Comparison of ENCODE assay signal across 29 cellular contexts in the genomic region with DNA sequence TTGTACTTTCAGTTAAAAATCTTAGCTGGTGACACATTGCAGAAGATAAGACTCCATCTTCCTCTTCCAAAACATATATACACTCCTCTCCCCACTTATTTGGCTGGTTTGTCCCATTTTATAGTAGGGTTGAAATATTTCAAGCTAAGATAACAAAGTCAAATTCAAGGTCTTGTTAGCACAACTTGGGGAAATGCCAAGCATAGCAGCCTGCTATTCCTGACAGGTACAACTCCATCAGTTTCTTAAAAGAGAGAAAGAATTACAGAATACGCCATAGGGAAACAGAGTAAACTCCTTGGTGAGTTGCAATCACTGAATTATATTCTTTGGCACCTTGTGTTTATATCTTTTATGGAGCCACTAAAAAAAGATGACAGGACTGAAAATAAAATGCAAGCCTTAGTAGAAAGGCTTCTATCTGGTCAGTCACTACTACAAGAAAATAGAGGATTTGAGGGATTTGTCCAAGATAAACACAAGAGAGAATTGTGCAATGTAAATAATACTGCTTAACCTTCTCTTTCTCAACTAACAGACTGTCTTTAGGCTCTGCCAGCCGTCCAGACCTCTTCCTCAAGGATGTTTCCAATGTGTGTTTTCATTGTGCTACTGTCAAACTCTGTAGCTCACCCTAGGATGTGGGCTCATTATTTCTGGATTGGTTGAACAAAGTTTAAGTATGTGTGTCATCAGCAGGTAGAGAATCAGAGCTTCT.
DNase-seq lines count a peak whose midpoint lies in the region; ATAC-seq and TF ChIP-seq lines count a peak whose summit lies in the region.
"Had no signal": no experiment of that assay in that cellular context is flagged by ENCODE, and none has a peak within 500 bp of the region (broad histone marks: within the 10 kb centered on the region; RNA-seq: fewer than 3 reads in every experiment).

No MANE protein-coding gene starts in this region.

- TF ChIP-seq CTCF in BE2C (IDR thresholded peaks at IDR 0.05; ENCODE audit: low read depth, low read length), result no peak

- no peak overlapping the region for H4K8ac ChIP-seq in mesenchymal stem cell (ENCODE audit: low read length)

- no peak overlapping the region for H3K4me2 ChIP-seq in mesenchymal stem cell (ENCODE audit: low read length, poor library complexity, severe bottlenecking)

- H2BK120ac ChIP-seq in mesenchymal stem cell (ENCODE audit: low read depth, low read length), result no peak overlapping the region

- no peak overlapping the region for H2AFZ ChIP-seq in mesenchymal stem cell (ENCODE audit: low read depth, low read length)

- no peaks in the 10 kb centered on the region for H3K27me3 ChIP-seq in mesenchymal stem cell (ENCODE audit: control insufficient read depth in 1 of 2, insufficient read depth in 1 of 2, low read length in 2 of 2)
- H3K27me3 ChIP-seq in BE2C, result no peaks in the 10 kb centered on the region
- H3K27me3 ChIP-seq: esophagus squamous epithelium, stomach had no signal

- H3K9me3 ChIP-seq in mesenchymal stem cell (ENCODE audit: control insufficient read depth, low read length), result no peaks in the 10 kb centered on the region
- H3K9me3 ChIP-seq in BE2C, result no peaks in the 10 kb centered on the region

- H3K18ac ChIP-seq in mesenchymal stem cell (ENCODE audit: low read depth in 1 of 2, low read length in 2 of 2), result no peak overlapping the region

- no peak for ATAC-seq in HG02938 (IDR thresholded peaks at IDR 0.05; ENCODE audit: unreplicated experiment)
- ATAC-seq: naive thymus-derived CD4-positive, alpha-beta T cell had no signal

- no peaks in the 10 kb centered on the region for H3K4me1 ChIP-seq in mesenchymal stem cell (ENCODE audit: control insufficient read depth, insufficient read depth, low read depth, low read length)
- no peaks in the 10 kb centered on the region for H3K4me1 ChIP-seq in BE2C
- H3K4me1 ChIP-seq: esophagus squamous epithelium, stomach had no signal

- no peak overlapping the region for H3K23ac ChIP-seq in mesenchymal stem cell (ENCODE audit: low read length in 2 of 2)

- H3K4me3 ChIP-seq in mesenchymal stem cell (ENCODE audit: insufficient read depth in 1 of 2, low read depth in 1 of 2, low read length in 2 of 2), result no peak overlapping the region
- no peak overlapping the region for H3K4me3 ChIP-seq in BE2C (ENCODE audit: low read depth, low read length)
- H3K4me3 ChIP-seq: esophagus squamous epithelium, skin epidermis, stomach had no signal

- DNase-seq in AG08395 (ENCODE audit: low spot score) (peak; percentile 15), LHCN-M2 (ENCODE audit: low read depth) (peak; percentile 46), dedifferentiated amniotic fluid mesenchymal stem cell (ENCODE audit: extremely low spot score) (peak; percentile 24), mesenchymal stem cell (peak; percentile 80), D341Med (ENCODE audit: low spot score) (no peak), BE2C (no peak), midbrain (lab: John Stamatoyannopoulos, UW) (no peak)
- DNase-seq: activated CD4-positive, alpha-beta T cell treated with anti-CD3 and anti-CD28 coated beads, Interleukin-2, amount 10 ng/mL, durations not matched to agents 7 days and 5 days; activated CD8-positive, alpha-beta memory T cell treated with anti-CD3 and anti-CD28 coated beads, Interleukin-2, amount 50 U/mL, for 4 hours; activated effector memory CD4-positive, alpha-beta T cell treated with anti-CD3 and anti-CD28 coated beads, Interleukin-2, amount 50 U/mL, for 16 hours; amniotic stem cell; CD8-positive, alpha-beta memory T cell; cerebellar nuclear complex; DMS79 treated with DMSO at 0.1 percent for 48 hours; effector memory CD4-positive, alpha-beta T cell; esophagus squamous epithelium; hippocampal formation; islet precursor cell; mammary epithelial cell; naive thymus-derived CD4-positive, alpha-beta T cell; NCI-H1105; NCI-H2107; NCI-H526 treated with DMSO at 0.1 percent for 48 hours; SIG-M5; stimulated activated CD4-positive, alpha-beta T cell treated with anti-CD3 and anti-CD28 coated beads, Interleukin-2, amount 100 ng/mL, for 48 hours; stomach; T-helper 1 cell had no signal

- H2BK5ac ChIP-seq in mesenchymal stem cell (ENCODE audit: low read depth, low read length, poor library complexity, severe bottlenecking), result no peak overlapping the region

- no peak overlapping the region for H3K14ac ChIP-seq in mesenchymal stem cell (ENCODE audit: low read length in 2 of 2)

- no peak overlapping the region for H2AK5ac ChIP-seq in mesenchymal stem cell (ENCODE audit: low read length, severe bottlenecking)

- H3K4ac ChIP-seq in mesenchymal stem cell (ENCODE audit: low read depth in 1 of 2, low read length in 2 of 2), result no peak overlapping the region

- no peaks in the 10 kb centered on the region for H3K79me1 ChIP-seq in mesenchymal stem cell (replicated peaks; ENCODE audit: low read length, poor library complexity, severe bottlenecking)

- H2BK12ac ChIP-seq in mesenchymal stem cell (ENCODE audit: low read length in 2 of 2), result no peak overlapping the region

- no peak overlapping the region for H3K9ac ChIP-seq in mesenchymal stem cell (ENCODE audit: low read length)

- no peak overlapping the region for H3K27ac ChIP-seq in mesenchymal stem cell (ENCODE audit: low read length, poor library complexity, severe bottlenecking)
- H3K27ac ChIP-seq: esophagus squamous epithelium, skin epidermis, stomach had no signal

- no peak overlapping the region for H2BK15ac ChIP-seq in mesenchymal stem cell (ENCODE audit: low read depth, poor library complexity, severe bottlenecking)

- 11% methylated on average over 1 of the region's 2 CpGs for WGBS in mesenchymal stem cell

- no peaks in the 10 kb centered on the region for H3K36me3 ChIP-seq in mesenchymal stem cell (ENCODE audit: control insufficient read depth in 1 of 2, insufficient read depth in 2 of 2, low read depth in 1 of 2, low read length in 2 of 2)
- no peaks in the 10 kb centered on the region for H3K36me3 ChIP-seq in BE2C
- H3K36me3 ChIP-seq: esophagus squamous epithelium, stomach had no signal

- H4K91ac ChIP-seq in mesenchymal stem cell (ENCODE audit: low read length), result no peak overlapping the region

Comparison
In these comparisons a context has a peak if more than half of its experiments do, and no peak if none do; other contexts are left out.
1. DNase-seq: peak in AG08395 (single experiment), LHCN-M2 (single experiment), dedifferentiated amniotic fluid mesenchymal stem cell (single experiment) and mesenchymal stem cell (single experiment); none in D341Med (single experiment), BE2C (single experiment) and midbrain (single experiment).